8 cellular contexts compared by ENCODE assay signal in genomic region chr12:94147377-94147990, GRCh38.
DNase-seq lines count a peak whose midpoint lies in the region; ATAC-seq lines count a peak whose summit lies in the region.

No MANE protein-coding gene starts in this region.

- peaks cover 28% of the 10 kb centered on the region for H3K4me1 Mint-ChIP-seq in T-helper 2 cell treated with Interferon-gamma antibody and Interleukin-4, amounts not matched to agents 5 μg/mL and 100 μg/mL, for 36 hours (ENCODE audit: low read depth)
- peaks cover 47% of the 10 kb centered on the region for H3K4me1 Mint-ChIP-seq in stimulated activated memory B cell treated with anti-CD40 and anti-IgM and Interleukin-4, amounts not matched to agents 10 μg/mL and 1 μg/mL and 100 μg/mL, for 72 hours

- no peaks in the 10 kb centered on the region for H3K36me3 ChIP-seq in SK-N-MC (ENCODE audit: insufficient read depth, low read length)

- peak overlapping the region; percentile 73 for H3K4me3 Mint-ChIP-seq in T-helper 2 cell treated with Interferon-gamma antibody and Interleukin-4, amounts not matched to agents 5 μg/mL and 100 μg/mL, for 36 hours
- H3K4me3 Mint-ChIP-seq in stimulated activated memory B cell treated with anti-CD40 and anti-IgM and Interleukin-4, amounts not matched to agents 10 μg/mL and 1 μg/mL and 100 μg/mL, for 72 hours: peak overlapping the region; percentile 90

- H3K9me3 ChIP-seq in SK-N-MC (ENCODE audit: low read depth, low read length): no peaks in the 10 kb centered on the region

- no peaks in the 10 kb centered on the region for H3K9me3 Mint-ChIP-seq in T-helper 2 cell treated with Interferon-gamma antibody and Interleukin-4, amounts not matched to agents 5 μg/mL and 100 μg/mL, for 36 hours
- H3K9me3 Mint-ChIP-seq in stimulated activated memory B cell treated with anti-CD40 and anti-IgM and Interleukin-4, amounts not matched to agents 10 μg/mL and 1 μg/mL and 100 μg/mL, for 72 hours: no peaks in the 10 kb centered on the region

- H3K27me3 Mint-ChIP-seq in T-helper 2 cell treated with Interferon-gamma antibody and Interleukin-4, amounts not matched to agents 5 μg/mL and 100 μg/mL, for 36 hours (ENCODE audit: low read depth): peaks cover 39% of the 10 kb centered on the region
- H3K27me3 Mint-ChIP-seq in stimulated activated memory B cell treated with anti-CD40 and anti-IgM and Interleukin-4, amounts not matched to agents 10 μg/mL and 1 μg/mL and 100 μg/mL, for 72 hours: no peaks in the 10 kb centered on the region

- no peak for DNase-seq in T-helper 2 cell treated with Interferon-gamma antibody and Interleukin-4, amounts not matched to agents 5 μg/mL and 100 μg/mL, for 36 hours (ENCODE audit: low spot score)
- DNase-seq in T-helper 2 cell: no peak
- no peak for DNase-seq in SK-N-MC (ENCODE audit: low read depth, low spot score)
- DNase-seq in D341Med (ENCODE audit: low spot score): no peak
- no peak for DNase-seq in cerebellar cortex (ENCODE audit: low spot score)

- H3K27ac Mint-ChIP-seq in T-helper 2 cell treated with Interferon-gamma antibody and Interleukin-4, amounts not matched to agents 5 μg/mL and 100 μg/mL, for 36 hours: peak overlapping the region; percentile 26
- H3K27ac Mint-ChIP-seq in stimulated activated memory B cell treated with anti-CD40 and anti-IgM and Interleukin-4, amounts not matched to agents 10 μg/mL and 1 μg/mL and 100 μg/mL, for 72 hours: peak overlapping the region; percentile 79

- peaks cover 7% of the 10 kb centered on the region for H3K36me3 Mint-ChIP-seq in T-helper 2 cell treated with Interferon-gamma antibody and Interleukin-4, amounts not matched to agents 5 μg/mL and 100 μg/mL, for 36 hours (ENCODE audit: low read depth)
- peaks cover 6% of the 10 kb centered on the region for H3K36me3 Mint-ChIP-seq in stimulated activated memory B cell treated with anti-CD40 and anti-IgM and Interleukin-4, amounts not matched to agents 10 μg/mL and 1 μg/mL and 100 μg/mL, for 72 hours

- no peak overlapping the region for H3K9ac ChIP-seq in SK-N-MC (ENCODE audit: insufficient read length)

- H3K27ac ChIP-seq in SK-N-MC: no peak overlapping the region

- no peak for ATAC-seq in stimulated activated memory B cell treated with anti-CD40 and anti-IgM and Interleukin-4, amounts not matched to agents 10 μg/mL and 1 μg/mL and 100 μg/mL, for 72 hours
- no peak for ATAC-seq in GM18519 (IDR thresholded peaks at IDR 0.05; ENCODE audit: low FRiP score, unreplicated experiment)

- peak overlapping the region; percentile 48 for H3K4me3 ChIP-seq in SK-N-MC
- H3K4me3 ChIP-seq in iPS-11a (ENCODE audit: low read depth, low read length): peak overlapping the region; percentile 45
